ENCODE assay signal across 1 cellular context in the genomic region with DNA sequence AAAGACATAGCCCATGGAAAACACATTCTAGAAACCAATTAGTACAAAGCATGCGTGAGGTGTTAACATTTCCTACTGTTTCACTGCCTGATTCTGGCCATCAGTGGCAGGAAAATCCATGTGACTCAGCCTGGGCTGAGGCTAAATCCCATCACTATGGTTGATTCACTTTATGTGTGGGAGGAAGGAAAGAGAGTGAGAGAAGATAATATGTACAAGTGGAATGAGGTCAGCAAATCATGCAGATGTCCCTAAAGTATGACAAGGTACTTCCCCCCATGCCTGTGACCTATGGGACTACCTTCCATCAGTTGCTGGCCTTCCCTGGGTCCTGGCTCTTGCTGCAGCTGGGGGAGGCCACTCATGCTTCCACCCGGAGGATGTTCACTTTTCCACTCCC.
TF ChIP-seq lines count a peak whose summit lies in the region.

No MANE protein-coding gene starts in this region.

TF ChIP-seq in IMR-90, 13 proteins besides CTCF, POLR2A, EP300 and RAD21:
- TF ChIP-seq CEBPB (IDR thresholded peaks at IDR 0.05; ENCODE audit: low read depth, low read length) = no peak
- TF ChIP-seq NFE2L2 (IDR thresholded peaks at IDR 0.05; ENCODE audit: low read depth, low read length) = peak; percentile 59
- no peak for TF ChIP-seq MAFK (IDR thresholded peaks at IDR 0.05; ENCODE audit: low read depth, low read length)
- 0 out of 2 replicates have a peak, but pooled peaks have one; percentile 16 for TF ChIP-seq FOS (IDR thresholded peaks at IDR 0.05; ENCODE audit: low read depth, low read length)
- TF ChIP-seq ELK1 (IDR thresholded peaks at IDR 0.05; ENCODE audit: borderline replicate concordance, low read depth, low read length) = no peak
- TF ChIP-seq RCOR1 (IDR thresholded peaks at IDR 0.05; ENCODE audit: insufficient replicate concordance, low read length) = no peak
- TF ChIP-seq, protein P1, sequence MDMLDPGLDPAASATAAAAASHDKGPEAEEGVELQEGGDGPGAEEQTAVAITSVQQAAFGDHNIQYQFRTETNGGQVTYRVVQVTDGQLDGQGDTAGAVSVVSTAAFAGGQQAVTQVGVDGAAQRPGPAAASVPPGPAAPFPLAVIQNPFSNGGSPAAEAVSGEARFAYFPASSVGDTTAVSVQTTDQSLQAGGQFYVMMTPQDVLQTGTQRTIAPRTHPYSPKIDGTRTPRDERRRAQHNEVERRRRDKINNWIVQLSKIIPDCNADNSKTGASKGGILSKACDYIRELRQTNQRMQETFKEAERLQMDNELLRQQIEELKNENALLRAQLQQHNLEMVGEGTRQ (IDR thresholded peaks at IDR 0.05; ENCODE audit: low read depth, low read length) = no peak
